Comparison of ENCODE assay signal across 15 cellular contexts in the genomic region with DNA sequence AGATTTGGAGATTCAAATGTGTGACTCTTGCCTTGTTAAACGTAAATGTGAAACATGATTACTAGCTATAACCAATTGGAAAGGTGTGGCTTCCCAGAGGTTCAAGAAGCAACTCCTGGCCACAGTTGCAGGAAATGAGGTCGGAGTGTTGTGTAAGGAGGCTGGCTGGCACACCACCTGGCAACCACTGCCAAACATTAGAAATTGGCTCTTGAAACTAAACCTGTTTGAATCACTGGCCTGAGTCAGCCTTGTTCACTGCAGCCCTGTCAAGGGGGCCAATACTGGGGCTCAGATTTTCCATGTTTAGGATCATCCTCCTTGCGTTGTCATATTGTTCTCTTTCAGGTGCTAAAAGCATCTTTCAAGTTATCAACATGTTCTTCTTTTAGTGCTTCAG.
A peak's percentile ranks its signal among the peaks of the same experiment; 100 is the strongest.
DNase-seq lines count a peak whose midpoint lies in the region; TF ChIP-seq lines count a peak whose summit lies in the region.
"Had no signal": no experiment of that assay in that cellular context is flagged by ENCODE, and none has a peak within 500 bp of the region (broad histone marks: within the 10 kb centered on the region; RNA-seq: fewer than 3 reads in every experiment).

No MANE protein-coding gene starts in this region.

- H3K27ac ChIP-seq in mammary epithelial cell (ENCODE audit: insufficient read depth, low read depth, low read length) (peak overlapping the region; percentile 31), prostate gland (no peak overlapping the region), SJCRH30 (no peak overlapping the region)

- BruUV-seq in mammary epithelial cell (replicated peaks; lab: Mats Ljungman, UMichigan) = no TSS peak

- TF ChIP-seq POLR2A in prostate gland (IDR thresholded peaks at IDR 0.05) = no peak

- CTCF ChIA-PET in mammary epithelial cell (lab: Charles Lee; ENCODE audit: low non-redundant PET) = no interaction called here

- H4K20me1 ChIP-seq in mammary epithelial cell (ENCODE audit: insufficient read depth, low read length) = no peaks in the 10 kb centered on the region

- 3% methylated on average over 3 of the region's 3 CpGs for WGBS in mammary epithelial cell (ENCODE audit: low coverage, missing lambda C conversion rate)
- 38% methylated on average over 3 of the region's 3 CpGs for WGBS in prostate gland

- dilution Hi-C loops in mammary epithelial cell (cut with HindIII; ENCODE audit: low sequenced_read_pairs) = no loop called here

- TF ChIP-seq CTCF in mammary epithelial cell (conservative IDR thresholded peaks at IDR 0.05 in 1 of 2, IDR thresholded peaks at IDR 0.05 in 1 of 2; ENCODE audit: extremely low read depth in 1 of 2, insufficient read depth in 1 of 2, low read depth in 1 of 2, low read length in 2 of 2) (no peak), prostate gland (IDR thresholded peaks at IDR 0.05) (no peak)

- H3K36me3 ChIP-seq in mammary epithelial cell (ENCODE audit: insufficient read depth, low read length) (no peaks in the 10 kb centered on the region), prostate gland (no peaks in the 10 kb centered on the region), SJCRH30 (no peaks in the 10 kb centered on the region)

- no peak overlapping the region for H3K9ac ChIP-seq in mammary epithelial cell (ENCODE audit: insufficient read depth, low read length)

- DNase-seq in NCI-H2081 (lab: John Stamatoyannopoulos, UW) (peak; percentile 3 to 49), NCI-H2081 treated with DMSO at 0.1 percent for 48 hours (lab: John Stamatoyannopoulos, UW) (no peak), NCI-H226 (peak; percentile 37), mammary epithelial cell (peak; percentile 85), prostate gland (ENCODE audit: low spot score) (peak; percentile 75), MV-4-11 (lab: John Stamatoyannopoulos, UW) (no peak), SJCRH30 (no peak)
- DNase-seq in activated naive CD4-positive, alpha-beta T cell treated with anti-CD3 and anti-CD28 coated beads, Interleukin-2, amount 50 U/mL, for 16 hours = no peak
- DNase-seq: activated CD8-positive, alpha-beta T cell treated with anti-CD3 and anti-CD28 coated beads for 36 hours; activated naive CD8-positive, alpha-beta T cell treated with anti-CD3 and anti-CD28 coated beads, Interleukin-2, amount 50 U/mL, for 24 hours; GDM1; H9; mesenchymal stem cell; NCI-H345; stimulated activated CD4-positive, alpha-beta T cell treated with anti-CD3 and anti-CD28 coated beads, Interleukin-4, amount 100 ng/mL, for 24 hours had no signal

- H3K79me2 ChIP-seq in mammary epithelial cell (ENCODE audit: insufficient read depth, low read length) = no peaks in the 10 kb centered on the region

- in situ Hi-C loops in mammary epithelial cell (cut with MboI; ENCODE audit: low sequenced_read_pairs in 2 of 2) = no loop called here

- intact Hi-C loops in mammary epithelial cell (cut with micrococcal nuclease) = loop anchor here (5.0 to 10.0 kb wide), 6 partner anchors 182 to 1453 kb away; partner anchors contain the start of gene STAM2
- intact Hi-C loops in prostate gland (cut with DNase I) = loop anchor here (5.0 kb wide), 1 partner anchor 553 kb away; the partner anchor contains the start of gene RPRM

- peaks cover 26% of the 10 kb centered on the region for H3K4me1 ChIP-seq in mammary epithelial cell (ENCODE audit: insufficient read depth, low read length)
- H3K4me1 ChIP-seq in prostate gland (replicated peaks) = no peaks in the 10 kb centered on the region
- H3K4me1 ChIP-seq in SJCRH30 = no peaks in the 10 kb centered on the region

- no peak overlapping the region for H3K4me3 ChIP-seq in mammary epithelial cell (replicated peaks in 1 of 3; ENCODE audit: insufficient read depth in 1 of 3, low read depth in 2 of 3, low read length in 3 of 3)
- no peak overlapping the region for H3K4me3 ChIP-seq in prostate gland
- H3K4me3 ChIP-seq in SJCRH30 = no peak overlapping the region

- H3K4me2 ChIP-seq in mammary epithelial cell (ENCODE audit: insufficient read depth, low read depth, low read length) = peak overlapping the region; percentile 2

- H3K9me3 ChIP-seq in mammary epithelial cell (replicated peaks; ENCODE audit: insufficient read depth, low read length) (no peaks in the 10 kb centered on the region), prostate gland (no peaks in the 10 kb centered on the region), SJCRH30 (replicated peaks) (no peaks in the 10 kb centered on the region)

- H3K27me3 ChIP-seq in mammary epithelial cell (ENCODE audit: insufficient read depth, low read length) = no peaks in the 10 kb centered on the region
- no peaks in the 10 kb centered on the region for H3K27me3 ChIP-seq in prostate gland (replicated peaks; ENCODE audit: insufficient read depth)
- no peaks in the 10 kb centered on the region for H3K27me3 ChIP-seq in SJCRH30

- no peak overlapping the region for H2AFZ ChIP-seq in mammary epithelial cell (ENCODE audit: low read depth, low read length)

Comparison
In these comparisons a context has a peak if more than half of its experiments do, and no peak if none do; other contexts are left out.
1. DNase-seq: peak in NCI-H2081 (2 of 2), NCI-H226 (single experiment), mammary epithelial cell (single experiment) and prostate gland (single experiment); none in NCI-H2081 treated with DMSO at 0.1 percent for 48 hours (single experiment), MV-4-11 (single experiment), SJCRH30 (0 of 2) and activated naive CD4-positive, alpha-beta T cell treated with anti-CD3 and anti-CD28 coated beads, Interleukin-2, amount 50 U/mL, for 16 hours (single experiment).